In the genomic region with DNA sequence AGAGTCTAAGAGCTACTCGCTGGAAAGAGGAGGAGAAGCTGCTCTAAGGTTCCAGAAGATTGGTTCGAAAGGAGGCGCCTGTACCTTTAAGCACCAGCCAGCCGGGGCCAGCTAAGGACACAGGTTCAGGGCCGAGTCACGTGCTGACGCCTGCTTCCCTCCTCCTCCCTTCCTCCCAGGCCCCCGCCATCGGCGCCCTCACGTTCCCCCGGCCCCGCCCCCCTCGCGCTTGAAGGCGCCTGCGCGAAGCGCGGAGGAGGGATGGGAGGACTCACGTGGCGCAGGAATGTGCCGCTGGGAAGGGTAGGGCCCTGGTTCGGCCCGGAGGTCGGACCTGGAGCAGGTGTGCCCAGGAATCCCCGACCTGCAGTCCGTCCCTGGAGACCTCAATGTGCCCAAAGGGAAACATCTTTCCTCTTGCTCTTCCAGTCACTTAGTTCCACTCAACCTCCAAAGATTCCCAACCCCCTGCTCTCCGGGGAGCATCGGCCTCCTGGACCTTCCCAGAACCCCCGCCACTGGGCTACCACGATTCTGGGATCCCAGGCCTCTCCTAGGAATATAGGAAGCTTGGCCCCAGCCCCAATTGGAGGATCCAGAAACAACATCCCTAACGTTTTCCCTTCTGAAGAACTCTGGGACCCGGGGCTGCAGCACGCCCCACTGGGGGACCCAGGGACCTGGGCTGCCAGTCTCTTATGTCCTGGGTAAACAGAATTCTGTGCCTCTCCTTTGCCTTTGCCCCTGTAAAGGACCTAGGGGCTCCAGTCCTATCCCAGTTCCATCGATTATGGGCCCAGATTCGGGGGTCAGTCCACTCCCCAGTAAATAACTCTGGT, we compare ENCODE assay signal across 8 cellular contexts. TPM values are rescaled to one million over a fixed set of nuclear protein-coding genes. Genes with fewer than 3 reads are reported as not detected.
A peak's percentile ranks its signal among the peaks of the same experiment; 100 is the strongest.
DNase-seq lines count a peak whose midpoint lies in the region; ATAC-seq and TF ChIP-seq lines count a peak whose summit lies in the region.

No MANE protein-coding gene starts in this region.

- peak; percentile 40 for ATAC-seq in SK-N-SH treated with all-trans-retinoic acid at 6 μM for 48 hours

- peaks cover 45% of the 10 kb centered on the region for H3K4me1 ChIP-seq in CD8-positive, alpha-beta memory T cell (ENCODE audit: insufficient read depth, low read length)

- POLR2A ChIA-PET in CD8-positive, alpha-beta memory T cell (lab: Charles Lee) = interaction anchor here (0.5 to 2.8 kb wide), 5 partner anchors 11 to 343 kb away, joined by 3 to 17 read pairs (median 13); partner anchors contain the start of genes CA11, RPL18 and SPHK2

- peaks cover 0 to 2% of the 10 kb centered on the region in 2 donors for H3K27me3 Mint-ChIP-seq in CD8-positive, alpha-beta memory T cell
- no peaks in the 10 kb centered on the region for H3K27me3 Mint-ChIP-seq in activated naive CD4-positive, alpha-beta T cell treated with anti-CD3 and anti-CD28 coated beads, Interleukin-2, amount 50 U/mL, for 24 hours

- peak overlapping the region; percentile 76 to 93 (median 83) for H3K4me3 Mint-ChIP-seq in CD8-positive, alpha-beta memory T cell
- H3K4me3 Mint-ChIP-seq in activated naive CD4-positive, alpha-beta T cell treated with anti-CD3 and anti-CD28 coated beads, Interleukin-2, amount 50 U/mL, for 24 hours = peak overlapping the region; percentile 84

- CTCF ChIA-PET in CD8-positive, alpha-beta memory T cell (lab: Charles Lee) = interaction anchor here (1.1 to 2.7 kb wide), 5 partner anchors 11 to 145 kb away, joined by 3 to 10 read pairs (median 4); partner anchors contain the start of genes CA11 and SPHK2

- peak overlapping the region; percentile 88 to 97 (median 93) for H3K27ac Mint-ChIP-seq in CD8-positive, alpha-beta memory T cell
- H3K27ac Mint-ChIP-seq in activated naive CD4-positive, alpha-beta T cell treated with anti-CD3 and anti-CD28 coated beads, Interleukin-2, amount 50 U/mL, for 24 hours = peak overlapping the region; percentile 82

- DNase-seq in CD8-positive, alpha-beta memory T cell = peak; percentile 82 to 92 (median 86)
- DNase-seq in GOT3 (lab: John Stamatoyannopoulos, UW) (peak; percentile 68), NCI-H1092 treated with DMSO at 0.1 percent for 48 hours (lab: John Stamatoyannopoulos, UW) (peak; percentile 90), germinal center (ENCODE audit: low spot score) (peak; percentile 80), occipital lobe (lab: John Stamatoyannopoulos, UW) (peak; percentile 91), superior temporal gyrus (ENCODE audit: extremely low spot score) (peak; percentile 91)

- no peaks in the 10 kb centered on the region for H3K27me3 ChIP-seq in CD8-positive, alpha-beta memory T cell (ENCODE audit: insufficient read depth, low read length, poor library complexity, severe bottlenecking)

- no peaks in the 10 kb centered on the region for H3K9me3 ChIP-seq in CD8-positive, alpha-beta memory T cell (ENCODE audit: low read length)

- peaks cover 28% of the 10 kb centered on the region for H3K36me3 ChIP-seq in CD8-positive, alpha-beta memory T cell (ENCODE audit: insufficient read depth, low read length)

- peak overlapping the region; percentile 66 for H3K27ac ChIP-seq in CD8-positive, alpha-beta memory T cell (ENCODE audit: low read depth, low read length)

- peak overlapping the region; percentile 55 for H3K4me3 ChIP-seq in CD8-positive, alpha-beta memory T cell (ENCODE audit: low read length)

- H3K9me3 Mint-ChIP-seq in CD8-positive, alpha-beta memory T cell = peaks cover 0 to 2% (median 0%) of the 10 kb centered on the region in 5 donors
- no peaks in the 10 kb centered on the region for H3K9me3 Mint-ChIP-seq in activated naive CD4-positive, alpha-beta T cell treated with anti-CD3 and anti-CD28 coated beads, Interleukin-2, amount 50 U/mL, for 24 hours

- H3K36me3 Mint-ChIP-seq in CD8-positive, alpha-beta memory T cell = peaks cover 0 to 55% (median 0%) of the 10 kb centered on the region in 3 donors
- H3K36me3 Mint-ChIP-seq in activated naive CD4-positive, alpha-beta T cell treated with anti-CD3 and anti-CD28 coated beads, Interleukin-2, amount 50 U/mL, for 24 hours = no peaks in the 10 kb centered on the region

- H3K4me1 Mint-ChIP-seq in CD8-positive, alpha-beta memory T cell = peaks cover 31 to 64% (median 36%) of the 10 kb centered on the region in 3 donors
- peaks cover 49% of the 10 kb centered on the region for H3K4me1 Mint-ChIP-seq in activated naive CD4-positive, alpha-beta T cell treated with anti-CD3 and anti-CD28 coated beads, Interleukin-2, amount 50 U/mL, for 24 hours

TF ChIP-seq in SK-N-SH treated with all-trans-retinoic acid at 6 μM for 48 hours, 23 proteins besides CTCF, POLR2A, EP300 and RAD21:
- TF ChIP-seq ZFP3 (CRISPR knock-in tag; IDR thresholded peaks at IDR 0.05) = no peak
- no peak for TF ChIP-seq ZC3H10 (CRISPR knock-in tag; IDR thresholded peaks at IDR 0.05)
- TF ChIP-seq, protein P1, sequence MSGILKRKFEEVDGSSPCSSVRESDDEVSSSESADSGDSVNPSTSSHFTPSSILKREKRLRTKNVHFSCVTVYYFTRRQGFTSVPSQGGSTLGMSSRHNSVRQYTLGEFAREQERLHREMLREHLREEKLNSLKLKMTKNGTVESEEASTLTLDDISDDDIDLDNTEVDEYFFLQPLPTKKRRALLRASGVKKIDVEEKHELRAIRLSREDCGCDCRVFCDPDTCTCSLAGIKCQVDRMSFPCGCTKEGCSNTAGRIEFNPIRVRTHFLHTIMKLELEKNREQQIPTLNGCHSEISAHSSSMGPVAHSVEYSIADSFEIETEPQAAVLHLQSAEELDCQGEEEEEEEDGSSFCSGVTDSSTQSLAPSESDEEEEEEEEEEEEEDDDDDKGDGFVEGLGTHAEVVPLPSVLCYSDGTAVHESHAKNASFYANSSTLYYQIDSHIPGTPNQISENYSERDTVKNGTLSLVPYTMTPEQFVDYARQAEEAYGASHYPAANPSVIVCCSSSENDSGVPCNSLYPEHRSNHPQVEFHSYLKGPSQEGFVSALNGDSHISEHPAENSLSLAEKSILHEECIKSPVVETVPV (CRISPR knock-in tag; IDR thresholded peaks at IDR 0.05) = 0 out of 2 replicates have a peak, but pooled peaks have one; percentile 22
- no peak for TF ChIP-seq GLIS3 (CRISPR knock-in tag; IDR thresholded peaks at IDR 0.05)
- TF ChIP-seq ZFP30 (CRISPR knock-in tag; IDR thresholded peaks at IDR 0.05) = no peak
- TF ChIP-seq, protein P2, sequence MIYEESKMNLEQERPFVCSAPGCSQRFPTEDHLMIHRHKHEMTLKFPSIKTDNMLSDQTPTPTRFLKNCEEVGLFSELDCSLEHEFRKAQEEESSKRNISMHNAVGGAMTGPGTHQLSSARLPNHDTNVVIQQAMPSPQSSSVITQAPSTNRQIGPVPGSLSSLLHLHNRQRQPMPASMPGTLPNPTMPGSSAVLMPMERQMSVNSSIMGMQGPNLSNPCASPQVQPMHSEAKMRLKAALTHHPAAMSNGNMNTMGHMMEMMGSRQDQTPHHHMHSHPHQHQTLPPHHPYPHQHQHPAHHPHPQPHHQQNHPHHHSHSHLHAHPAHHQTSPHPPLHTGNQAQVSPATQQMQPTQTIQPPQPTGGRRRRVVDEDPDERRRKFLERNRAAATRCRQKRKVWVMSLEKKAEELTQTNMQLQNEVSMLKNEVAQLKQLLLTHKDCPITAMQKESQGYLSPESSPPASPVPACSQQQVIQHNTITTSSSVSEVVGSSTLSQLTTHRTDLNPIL (CRISPR knock-in tag; IDR thresholded peaks at IDR 0.05; ENCODE audit: low read depth) = no peak
- TF ChIP-seq POU6F1 (CRISPR knock-in tag; IDR thresholded peaks at IDR 0.05; ENCODE audit: borderline replicate concordance, low read depth) = no peak
- no peak for TF ChIP-seq SNAI2 (CRISPR knock-in tag; IDR thresholded peaks at IDR 0.05)
- no peak for TF ChIP-seq OSR1 (CRISPR knock-in tag; IDR thresholded peaks at IDR 0.05)
- no peak for TF ChIP-seq BACH2 (CRISPR knock-in tag; IDR thresholded peaks at IDR 0.05; ENCODE audit: borderline replicate concordance)
- TF ChIP-seq ESRRG (CRISPR knock-in tag; IDR thresholded peaks at IDR 0.05) = no peak
- no peak for TF ChIP-seq ZNF70 (CRISPR knock-in tag; IDR thresholded peaks at IDR 0.05)
- TF ChIP-seq ZNF8 (CRISPR knock-in tag; IDR thresholded peaks at IDR 0.05) = no peak
- no peak for TF ChIP-seq ZNF565 (CRISPR knock-in tag; conservative IDR thresholded peaks at IDR 0.05; ENCODE audit: low read depth)
- no peak for TF ChIP-seq TOX (CRISPR knock-in tag; IDR thresholded peaks at IDR 0.05; ENCODE audit: borderline replicate concordance)
- no peak for TF ChIP-seq PPARA (CRISPR knock-in tag; IDR thresholded peaks at IDR 0.05; ENCODE audit: borderline replicate concordance)
- 0 out of 2 replicates have a peak, but pooled peaks have one; percentile 81 for TF ChIP-seq ARNTL (CRISPR knock-in tag; IDR thresholded peaks at IDR 0.05; ENCODE audit: borderline replicate concordance, low read depth)

RNA-seq across cellular contexts. Expression of gene DBP, which starts 2.5 kb away (rescaled TPM):
- 10 to 100 TPM; 10.9 to 12.1 TPM for total RNA-seq in CD8-positive, alpha-beta memory T cell
- 84.1 TPM for polyA plus RNA-seq in CD8-positive, alpha-beta memory T cell
- 4.8 TPM for total RNA-seq in occipital lobe

RNA-seq across cellular contexts. Expression of gene CA11, which starts 11.3 kb away (rescaled TPM):
- 10 to 100 TPM; 12.7 to 13.0 TPM for total RNA-seq in CD8-positive, alpha-beta memory T cell
- polyA plus RNA-seq in CD8-positive, alpha-beta memory T cell = 8.3 TPM
- 9.8 TPM for total RNA-seq in occipital lobe

RNA-seq across cellular contexts. Expression of gene SPHK2, which starts 15.3 kb away (rescaled TPM):
- 10 to 100 TPM; 37.5 to 38.5 TPM for total RNA-seq in CD8-positive, alpha-beta memory T cell
- polyA plus RNA-seq in CD8-positive, alpha-beta memory T cell = 10.2 TPM
- 7.2 TPM for total RNA-seq in occipital lobe

RNA-seq across cellular contexts. Expression of gene RPL18, which starts 15.7 kb away (rescaled TPM):
- 1,000 to 10,000 TPM; 1,778 to 1,810 TPM for total RNA-seq in CD8-positive, alpha-beta memory T cell
- 1,821 TPM for polyA plus RNA-seq in CD8-positive, alpha-beta memory T cell
- total RNA-seq in occipital lobe = 1,447 TPM

RNA-seq across cellular contexts. Expression of gene FAM83E, which starts 19.8 kb away (rescaled TPM):
- 1 to 10 TPM; 3.7 to 5.4 TPM for total RNA-seq in CD8-positive, alpha-beta memory T cell
- not detected for polyA plus RNA-seq in CD8-positive, alpha-beta memory T cell
- total RNA-seq in occipital lobe = 0.47 TPM

Comparison
In these comparisons a context has a peak if more than half of its experiments do, and no peak if none do; other contexts are left out.
1. Peak in every context shown above with its lines: DNase-seq, ATAC-seq, H3K4me3 ChIP-seq and H3K27ac ChIP-seq.